1 cellular context compared by ENCODE assay signal in genomic region chr10:1058017-1058416, GRCh38.
TF ChIP-seq lines count a peak whose summit lies in the region.

No MANE protein-coding gene starts in this region.

TF ChIP-seq in liver, 16 proteins besides CTCF, POLR2A, EP300 and RAD21 (continued from another document):
- TF ChIP-seq ZBTB33 (IDR thresholded peaks at IDR 0.05) (no peak), FOXA2 (IDR thresholded peaks at IDR 0.05) (no peak), HNF4A (conservative IDR thresholded peaks at IDR 0.05) (no peak), RXRA (IDR thresholded peaks at IDR 0.05) (no peak), GABPA (IDR thresholded peaks at IDR 0.05 in 1 of 2, conservative IDR thresholded peaks at IDR 0.05 in 1 of 2) (no peak), NR2F2 (IDR thresholded peaks at IDR 0.05) (no peak), YY1 (IDR thresholded peaks at IDR 0.05) (no peak)
- TF ChIP-seq, protein P1, sequence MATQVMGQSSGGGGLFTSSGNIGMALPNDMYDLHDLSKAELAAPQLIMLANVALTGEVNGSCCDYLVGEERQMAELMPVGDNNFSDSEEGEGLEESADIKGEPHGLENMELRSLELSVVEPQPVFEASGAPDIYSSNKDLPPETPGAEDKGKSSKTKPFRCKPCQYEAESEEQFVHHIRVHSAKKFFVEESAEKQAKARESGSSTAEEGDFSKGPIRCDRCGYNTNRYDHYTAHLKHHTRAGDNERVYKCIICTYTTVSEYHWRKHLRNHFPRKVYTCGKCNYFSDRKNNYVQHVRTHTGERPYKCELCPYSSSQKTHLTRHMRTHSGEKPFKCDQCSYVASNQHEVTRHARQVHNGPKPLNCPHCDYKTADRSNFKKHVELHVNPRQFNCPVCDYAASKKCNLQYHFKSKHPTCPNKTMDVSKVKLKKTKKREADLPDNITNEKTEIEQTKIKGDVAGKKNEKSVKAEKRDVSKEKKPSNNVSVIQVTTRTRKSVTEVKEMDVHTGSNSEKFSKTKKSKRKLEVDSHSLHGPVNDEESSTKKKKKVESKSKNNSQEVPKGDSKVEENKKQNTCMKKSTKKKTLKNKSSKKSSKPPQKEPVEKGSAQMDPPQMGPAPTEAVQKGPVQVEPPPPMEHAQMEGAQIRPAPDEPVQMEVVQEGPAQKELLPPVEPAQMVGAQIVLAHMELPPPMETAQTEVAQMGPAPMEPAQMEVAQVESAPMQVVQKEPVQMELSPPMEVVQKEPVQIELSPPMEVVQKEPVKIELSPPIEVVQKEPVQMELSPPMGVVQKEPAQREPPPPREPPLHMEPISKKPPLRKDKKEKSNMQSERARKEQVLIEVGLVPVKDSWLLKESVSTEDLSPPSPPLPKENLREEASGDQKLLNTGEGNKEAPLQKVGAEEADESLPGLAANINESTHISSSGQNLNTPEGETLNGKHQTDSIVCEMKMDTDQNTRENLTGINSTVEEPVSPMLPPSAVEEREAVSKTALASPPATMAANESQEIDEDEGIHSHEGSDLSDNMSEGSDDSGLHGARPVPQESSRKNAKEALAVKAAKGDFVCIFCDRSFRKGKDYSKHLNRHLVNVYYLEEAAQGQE (IDR thresholded peaks at IDR 0.05): no peak
